Comparison of ENCODE assay signal across 14 cellular contexts in the genomic region with DNA sequence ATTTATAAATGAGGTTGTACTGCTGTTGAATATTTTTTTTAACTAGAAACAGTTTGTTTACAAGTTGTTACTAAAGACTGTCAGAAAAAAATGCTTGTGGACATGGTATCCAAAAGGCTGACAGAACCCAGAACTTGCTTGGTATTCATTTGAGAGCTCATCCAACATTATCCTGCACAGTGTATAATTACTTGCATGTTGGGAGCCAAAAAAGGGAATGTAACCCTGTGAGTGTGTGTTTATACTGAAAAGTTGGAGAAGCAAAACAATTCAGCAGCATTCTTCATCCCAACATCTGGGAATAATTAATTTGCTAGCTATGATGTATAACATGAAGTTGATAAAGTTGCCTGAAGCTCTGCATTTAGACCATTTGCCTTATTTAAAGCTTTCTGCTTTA. TPM values are rescaled to one million over a fixed set of nuclear protein-coding genes. Genes with fewer than 3 reads are reported as not detected.
DNase-seq lines count a peak whose midpoint lies in the region; ATAC-seq, FAIRE-seq and TF ChIP-seq lines count a peak whose summit lies in the region.
"Had no signal": no experiment of that assay in that cellular context is flagged by ENCODE, and none has a peak within 500 bp of the region (broad histone marks: within the 10 kb centered on the region; RNA-seq: fewer than 3 reads in every experiment).

No MANE protein-coding gene starts in this region.

- in situ Hi-C loops in IMR-90 (cut with MboI; ENCODE audit: low sequenced_read_pairs), result no loop called here

- peak overlapping the region; percentile 89; the same call in 1 of the 2 replicates for H3K4me2 ChIP-seq in IMR-90 (ENCODE audit: low read depth, low read length)

- H2BK15ac ChIP-seq in IMR-90 (ENCODE audit: low read depth, low read length), result no peak overlapping the region

- H2AFZ ChIP-seq in IMR-90 (replicated peaks; ENCODE audit: low read length, poor library complexity), result no peak overlapping the region

- no peak overlapping the region for H4K91ac ChIP-seq in IMR-90 (ENCODE audit: insufficient read depth, low read depth, low read length)

- H3K9me1 ChIP-seq in IMR-90 (ENCODE audit: insufficient read depth, low read length), result peaks cover 12% of the 10 kb centered on the region

- no peak overlapping the region for H3K56ac ChIP-seq in IMR-90 (ENCODE audit: extremely low read depth, insufficient read depth, low read length)

- no peak overlapping the region for H4K5ac ChIP-seq in IMR-90 (ENCODE audit: low read depth, low read length)

- H4K8ac ChIP-seq in IMR-90 (ENCODE audit: low read depth in 2 of 2, low read length in 2 of 2), result no peak overlapping the region

- ATAC-seq in IMR-90 (ENCODE audit: low read depth) (peak; percentile 61), upper lobe of left lung (ENCODE audit: low FRiP score in 2 of 2) (peak; percentile 54 to 58), HG03097 (IDR thresholded peaks at IDR 0.05; ENCODE audit: low FRiP score, unreplicated experiment) (no peak)
- no peak for ATAC-seq in activated T-cell treated with anti-CD3 and anti-CD28 coated beads, Interleukin-2, amount 50 U/mL, for 72 hours (replicated peaks in 1 of 2)
- ATAC-seq: foreskin keratinocyte, left colon, psoas muscle had no signal

- no peak overlapping the region for H2AK9ac ChIP-seq in IMR-90 (replicated peaks; ENCODE audit: low read depth, low read length, poor library complexity)

- DNase-seq in IMR-90 (peak; percentile 91), mesothelial cell of epicardium (ENCODE audit: low spot score in 2 of 2, unreplicated experiment in 2 of 2) (no peak), upper lobe of left lung (no peak), retina (no peak)
- no peak for DNase-seq in activated T-cell treated with anti-CD3 and anti-CD28 coated beads, Interleukin-2, amount 50 U/mL, for 72 hours
- DNase-seq: activated CD8-positive, alpha-beta memory T cell treated with anti-CD3 and anti-CD28 coated beads, Interleukin-2, amount 50 U/mL, for 48 hours; foreskin keratinocyte; left colon; NCI-H2029 treated with DMSO at 0.1 percent for 48 hours; psoas muscle; T1000 had no signal

- H3K4ac ChIP-seq in IMR-90 (ENCODE audit: low read depth, low read length), result no peak overlapping the region

- no TSS peak for BruUV-seq in IMR-90 (replicated peaks; lab: Mats Ljungman, UMichigan)

- CTCF ChIA-PET in IMR-90 (lab: Yijun Ruan, JAX), result interaction anchor here (1.0 to 2.2 kb wide), 2 partner anchors 89 to 206 kb away, joined by 4 to 8 read pairs; no protein-coding TSS in a partner anchor

- no peaks in the 10 kb centered on the region for H4K20me1 ChIP-seq in IMR-90 (ENCODE audit: insufficient read depth, low read length)

- no peak for TF ChIP-seq CTCF in IMR-90 (conservative IDR thresholded peaks at IDR 0.05; ENCODE audit: low read depth, low read length)
- TF ChIP-seq CTCF in mesothelial cell of epicardium (IDR thresholded peaks at IDR 0.05; ENCODE audit: unreplicated experiment), result no peak
- TF ChIP-seq CTCF in upper lobe of left lung (IDR thresholded peaks at IDR 0.05), result no peak

- no peak overlapping the region for H3K23ac ChIP-seq in IMR-90 (ENCODE audit: low read depth, low read length)

- dilution Hi-C loops in IMR-90 (cut with HindIII; ENCODE audit: low sequenced_read_pairs, unreplicated experiment), result no loop called here

- no peaks in the 10 kb centered on the region for H3K36me3 Mint-ChIP-seq in mesothelial cell of epicardium
- no peaks in the 10 kb centered on the region for H3K36me3 Mint-ChIP-seq in activated T-cell treated with anti-CD3 and anti-CD28 coated beads, Interleukin-2, amount 50 U/mL, for 72 hours (ENCODE audit: insufficient read depth in 2 of 2)
- H3K36me3 Mint-ChIP-seq: brain had no signal

- no peak overlapping the region for H3K14ac ChIP-seq in IMR-90 (replicated peaks; ENCODE audit: low read depth, low read length)

- peak; percentile 99 for FAIRE-seq in endometrium (lab: Jason Lieb, UNC)

- H3K18ac ChIP-seq in IMR-90 (ENCODE audit: low read depth, low read length), result no peak overlapping the region

- H3K27me3 ChIP-seq in IMR-90 (ENCODE audit: control insufficient read depth, insufficient read depth, low read length), result no peaks in the 10 kb centered on the region
- no peaks in the 10 kb centered on the region for H3K27me3 ChIP-seq in upper lobe of left lung
- H3K27me3 ChIP-seq: foreskin keratinocyte had no signal

- no peaks in the 10 kb centered on the region for H3K9me3 Mint-ChIP-seq in mesothelial cell of epicardium
- H3K9me3 Mint-ChIP-seq in activated T-cell treated with anti-CD3 and anti-CD28 coated beads, Interleukin-2, amount 50 U/mL, for 72 hours, result no peaks in the 10 kb centered on the region
- H3K9me3 Mint-ChIP-seq: brain had no signal

- H3K27ac ChIP-seq in IMR-90 (ENCODE audit: insufficient read depth, low read length) (peak overlapping the region; percentile 90; the same call in 1 of the 2 replicates), upper lobe of left lung (no peak overlapping the region)
- H3K27ac ChIP-seq: foreskin keratinocyte, psoas muscle had no signal

- peak overlapping the region; percentile 37 for H2BK5ac ChIP-seq in IMR-90 (ENCODE audit: low read depth, low read length, poor library complexity, severe bottlenecking)

- peaks cover 46% of the 10 kb centered on the region for H3K4me1 Mint-ChIP-seq in mesothelial cell of epicardium
- peaks cover 5% of the 10 kb centered on the region for H3K4me1 Mint-ChIP-seq in activated T-cell treated with anti-CD3 and anti-CD28 coated beads, Interleukin-2, amount 50 U/mL, for 72 hours (ENCODE audit: low read depth)

- H3K9me3 ChIP-seq in IMR-90 (ENCODE audit: control insufficient read depth, insufficient read depth, low read length) (no peaks in the 10 kb centered on the region), upper lobe of left lung (no peaks in the 10 kb centered on the region)
- H3K9me3 ChIP-seq: psoas muscle had no signal

- H2BK20ac ChIP-seq in IMR-90 (ENCODE audit: low read depth, low read length), result no peak overlapping the region

- no peak overlapping the region for H2AK5ac ChIP-seq in IMR-90 (ENCODE audit: low read depth, low read length)

- no peak overlapping the region for H3K9ac ChIP-seq in IMR-90 (ENCODE audit: low read depth, low read length)

- TF ChIP-seq EP300 in upper lobe of left lung (IDR thresholded peaks at IDR 0.05), result no peak

- H3K4me3 ChIP-seq in IMR-90 (ENCODE audit: insufficient read depth, low read depth, low read length), result no peak overlapping the region
- no peak overlapping the region for H3K4me3 ChIP-seq in upper lobe of left lung
- H3K4me3 ChIP-seq: psoas muscle had no signal

- TF ChIP-seq POLR2A in IMR-90 (IDR thresholded peaks at IDR 0.05; ENCODE audit: low read depth, low read length) (no peak), upper lobe of left lung (IDR thresholded peaks at IDR 0.05) (no peak)

- H3K27me3 Mint-ChIP-seq in mesothelial cell of epicardium (ENCODE audit: low read depth), result no peaks in the 10 kb centered on the region
- no peaks in the 10 kb centered on the region for H3K27me3 Mint-ChIP-seq in activated T-cell treated with anti-CD3 and anti-CD28 coated beads, Interleukin-2, amount 50 U/mL, for 72 hours (ENCODE audit: low read depth)
- H3K27me3 Mint-ChIP-seq: brain had no signal

- peak overlapping the region; percentile 95 for H3K27ac Mint-ChIP-seq in mesothelial cell of epicardium
- H3K27ac Mint-ChIP-seq in activated T-cell treated with anti-CD3 and anti-CD28 coated beads, Interleukin-2, amount 50 U/mL, for 72 hours, result no peak overlapping the region

- 0 out of 4 replicates have a peak, but pooled peaks cover 0 to 3% of the 10 kb centered on the region in 2 experiments for H3K79me1 ChIP-seq in IMR-90 (ENCODE audit: low read depth in 1 of 2, low read length in 2 of 2)

- intact Hi-C loops in IMR-90 (cut with micrococcal nuclease), result loop anchor here (1.0 to 5.0 kb wide), 5 partner anchors 42 to 207 kb away; a partner anchor contains a TSS

- H3K36me3 ChIP-seq in IMR-90 (ENCODE audit: control insufficient read depth, insufficient read depth, low read length), result no peaks in the 10 kb centered on the region
- no peaks in the 10 kb centered on the region for H3K36me3 ChIP-seq in upper lobe of left lung

- no peak for TF ChIP-seq RAD21 in IMR-90 (IDR thresholded peaks at IDR 0.05; ENCODE audit: low read length)

- no peak overlapping the region for H3K4me3 Mint-ChIP-seq in mesothelial cell of epicardium
- H3K4me3 Mint-ChIP-seq in activated T-cell treated with anti-CD3 and anti-CD28 coated beads, Interleukin-2, amount 50 U/mL, for 72 hours, result no peak overlapping the region

- H3K4me1 ChIP-seq in IMR-90 (ENCODE audit: control insufficient read depth, insufficient read depth, low read length), result peaks cover 19% of the 10 kb centered on the region
- H3K4me1 ChIP-seq in upper lobe of left lung, result peaks cover 8 to 24% (median 18%) of the 10 kb centered on the region in 4 donors

- POLR2A ChIA-PET in IMR-90 (lab: Charles Lee; ENCODE audit: unreplicated experiment), result interaction anchor here (0.6 kb wide), 1 partner anchor 157 kb away, joined by 3 read pairs; no protein-coding TSS in a partner anchor

- peak overlapping the region; percentile 67 for H2BK120ac ChIP-seq in IMR-90 (ENCODE audit: low read depth, low read length)

TF ChIP-seq in IMR-90, 13 proteins besides CTCF, POLR2A, EP300 and RAD21:
- TF ChIP-seq MXI1 (IDR thresholded peaks at IDR 0.05; ENCODE audit: borderline replicate concordance, low read depth, low read length) (no peak), RFX5 (IDR thresholded peaks at IDR 0.05; ENCODE audit: low read depth, low read length) (no peak)

RNA-seq across cellular contexts. Expression of a gene that starts 42.1 kb away (rescaled TPM):
- total RNA-seq in IMR-90 (2012; rRNA removed) (44.4 and 55.0 TPM in 2 replicates), mesothelial cell of epicardium (65.7 to 68.4 TPM (median 67.4 TPM) in 3 replicates), upper lobe of left lung (10 to 100 TPM; 36.2 to 78.5 (median 43.2) TPM)
- 28.3 and 28.5 TPM in 2 replicates for polyA plus RNA-seq in IMR-90 (2012; rRNA removed)
- 8.3 and 11.9 TPM in 2 replicates for polyA plus RNA-seq in IMR-90 (2012; cell fraction: cytosol; rRNA removed)
- polyA plus RNA-seq in IMR-90 (2012; cell fraction: nucleus; rRNA removed; ENCODE audit: low replicate concordance), result 10.9 and 45.6 TPM in 2 replicates
- 10 to 100 TPM; 28.8 to 32.0 TPM for total RNA-seq in activated T-cell treated with anti-CD3 and anti-CD28 coated beads, Interleukin-2, amount 50 U/mL, for 72 hours

Comparison
In these comparisons a context has a peak if more than half of its experiments do, and no peak if none do; other contexts are left out.
1. ATAC-seq: peak in IMR-90 (single experiment) and upper lobe of left lung (2 of 2); none in activated T-cell treated with anti-CD3 and anti-CD28 coated beads, Interleukin-2, amount 50 U/mL, for 72 hours (0 of 2) and HG03097 (single experiment).